In genomic region chr15:67542192-67542461, GRCh38 we compare ENCODE assay signal across 8 cellular contexts. TPM values are rescaled to one million over a fixed set of nuclear protein-coding genes. Genes with fewer than 3 reads are reported as not detected.
DNase-seq lines count a peak whose midpoint lies in the region; ATAC-seq, FAIRE-seq and TF ChIP-seq lines count a peak whose summit lies in the region.

No MANE protein-coding gene starts in this region.

- peak overlapping the region; percentile 81 to 92 (median 88) for H3K27ac ChIP-seq in BLaER1 treated with 17β-estradiol and CSF1 and Interleukin-3, amounts not matched to agents 10 nM and 100 nM
- H3K27ac ChIP-seq in kidney (ENCODE audit: low read depth in 2 of 2, low read length in 2 of 2) = peak overlapping the region; percentile 77 to 80

- intact Hi-C loops in kidney (cut with DNase I) = no loop called here

- H3K9ac ChIP-seq in BLaER1 treated with 17β-estradiol and CSF1 and Interleukin-3, amounts not matched to agents 10 nM and 100 nM = peak overlapping the region; percentile 85 to 95 (median 92)
- peak overlapping the region; percentile 95 for H3K9ac ChIP-seq in adipocyte (ENCODE audit: low read length)
- H3K9ac ChIP-seq in kidney (ENCODE audit: low read length in 2 of 2) = peak overlapping the region; percentile 94 to 95

- H3K4me1 ChIP-seq in BLaER1 treated with 17β-estradiol and CSF1 and Interleukin-3, amounts not matched to agents 10 nM and 100 nM = peaks cover 37 to 48% (median 44%) of the 10 kb centered on the region in 10 experiments
- H3K4me1 ChIP-seq in adipocyte (ENCODE audit: control insufficient read depth, insufficient read depth, low read length) (peaks cover 15% of the 10 kb centered on the region), kidney (ENCODE audit: control insufficient read depth in 1 of 2, insufficient read depth in 1 of 2, low read depth in 1 of 2, low read length in 2 of 2) (peaks cover 5 to 9% of the 10 kb centered on the region in 2 donors)

- TF ChIP-seq CTCF in kidney (IDR thresholded peaks at IDR 0.05; ENCODE audit: borderline replicate concordance, extremely low read depth, insufficient read depth) = no peak
- no peak for TF ChIP-seq CTCF in GM10248 (IDR thresholded peaks at IDR 0.05; ENCODE audit: control extremely low read depth, extremely low read depth, low read depth, missing control alignments)

- H3K36me3 ChIP-seq in BLaER1 treated with 17β-estradiol and CSF1 and Interleukin-3, amounts not matched to agents 10 nM and 100 nM = peaks cover 10 to 22% (median 13%) of the 10 kb centered on the region in 11 experiments; a peak in 17 of 22 replicates
- H3K36me3 ChIP-seq in adipocyte (ENCODE audit: control insufficient read depth, insufficient read depth, low read length, severe bottlenecking) (peaks cover 8% of the 10 kb centered on the region), kidney (ENCODE audit: control insufficient read depth in 1 of 2, insufficient read depth in 2 of 2, low read length in 2 of 2) (peaks cover 0 to 3% of the 10 kb centered on the region in 2 donors)

- POLR2A ChIA-PET in GM10248 (lab: Yijun Ruan, JAX) = interaction anchor here (1.4 kb wide), 1 partner anchor 21 kb away, joined by 4 read pairs; the partner anchor contains the start of gene C15orf61

- FAIRE-seq in kidney (lab: Jason Lieb, UNC) = no peak

- H3K4me3 ChIP-seq in BLaER1 treated with 17β-estradiol and CSF1 and Interleukin-3, amounts not matched to agents 10 nM and 100 nM = peak overlapping the region; percentile 79 to 91 (median 84)
- H3K4me3 ChIP-seq in adipocyte (ENCODE audit: low read length) (peak overlapping the region; percentile 98), kidney (ENCODE audit: low read length in 2 of 2) (peak overlapping the region; percentile 98 to 99)

- peak overlapping the region; percentile 85 to 99 (median 93) for H3K4me2 ChIP-seq in BLaER1 treated with 17β-estradiol and CSF1 and Interleukin-3, amounts not matched to agents 10 nM and 100 nM

- no peaks in the 10 kb centered on the region for H3K27me3 ChIP-seq in BLaER1 treated with 17β-estradiol and CSF1 and Interleukin-3, amounts not matched to agents 10 nM and 100 nM
- H3K27me3 ChIP-seq in adipocyte (replicated peaks; ENCODE audit: control insufficient read depth, insufficient read depth, low read length) = no peaks in the 10 kb centered on the region

- H3K9me3 ChIP-seq in BLaER1 treated with 17β-estradiol and CSF1 and Interleukin-3, amounts not matched to agents 10 nM and 100 nM (replicated peaks in 1 of 11) = no peaks in the 10 kb centered on the region
- H3K9me3 ChIP-seq in adipocyte (ENCODE audit: control insufficient read depth, low read length) (no peaks in the 10 kb centered on the region), kidney (ENCODE audit: control insufficient read depth in 1 of 2, low read length in 2 of 2) (no peaks in the 10 kb centered on the region)

- ATAC-seq in HG03025 (IDR thresholded peaks at IDR 0.05; ENCODE audit: low FRiP score, unreplicated experiment) = peak; percentile 4

- no peaks in the 10 kb centered on the region; a peak in 1 of 22 replicates for H4K20me1 ChIP-seq in BLaER1 treated with 17β-estradiol and CSF1 and Interleukin-3, amounts not matched to agents 10 nM and 100 nM

- DNase-seq in adipocyte (ENCODE audit: low read depth) = no peak
- no peak for DNase-seq in kidney
- peak; percentile 73 for DNase-seq in superior temporal gyrus (ENCODE audit: extremely low spot score)
- DNase-seq in kidney glomerular epithelial cell (lab: John Stamatoyannopoulos, UW) = no peak
- DNase-seq in epidermal melanocyte (ENCODE audit: insufficient read length, low spot score) = no peak
- no peak for DNase-seq in GM10248 (ENCODE audit: extremely low spot score)

- CTCF ChIA-PET in GM10248 (lab: Yijun Ruan, JAX) = no interaction called here

RNA-seq across cellular contexts. Expression of gene MAP2K5, which starts 0.4 kb away (rescaled TPM):
- 18.6 TPM for total RNA-seq in kidney
- 14.1 TPM for polyA plus RNA-seq in kidney (ENCODE audit: insufficient read depth, low read depth, low replicate concordance)

RNA-seq across cellular contexts. Expression of gene C15orf61, which starts 21.2 kb away (rescaled TPM):
- total RNA-seq in kidney = 5.5 TPM
- polyA plus RNA-seq in kidney (ENCODE audit: insufficient read depth, low read depth, low replicate concordance) = 8.7 TPM
